ENCODE assay signal across 21 cellular contexts in genomic region chr1:45282346-45282745, GRCh38.
"Had no signal": no experiment of that assay in that cellular context is flagged by ENCODE, and none has a peak within 500 bp of the region (broad histone marks: within the 10 kb centered on the region; RNA-seq: fewer than 3 reads in every experiment).

No MANE protein-coding gene starts in this region.

- DNase-seq: activated CD4-positive, alpha-beta memory T cell treated with anti-CD3 and anti-CD28 coated beads for 36 hours; activated CD4-positive, alpha-beta T cell treated with anti-CD3 and anti-CD28 coated beads for 48 hours; activated gamma-delta T cell treated with Interleukin-2 at 50 U/mL for 16 hours; effector CD4-positive, alpha-beta T cell; erythroblast; gastrocnemius medialis; hippocampal formation; kidney glomerular epithelial cell; left lung; mammary epithelial cell; natural killer cell; retina; spleen; stimulated activated CD4-positive, alpha-beta T cell treated with anti-CD3 and anti-CD28 coated beads, Interleukin-4, amount 100 ng/mL, for 24 hours; stimulated activated naive CD8-positive, alpha-beta T cell treated with anti-CD3 and anti-CD28 coated beads, Interleukin-15, Interleukin-2, amounts not matched to agents 100 U/mL and 50 U/mL, for 24 hours; SW 1271; upper lobe of left lung had no signal

- H3K9me3 Mint-ChIP-seq: activated CD4-positive, alpha-beta memory T cell treated with anti-CD3 and anti-CD28 coated beads for 36 hours; activated naive CD4-positive, alpha-beta T cell treated with anti-CD3 and anti-CD28 coated beads, Interleukin-2, amount 50 U/mL, for 24 hours; activated T-helper 1 cell treated with anti-CD3 and anti-CD28 coated beads, Interleukin-12 subunit alpha, Interleukin-12 subunit beta, Interleukin-2, Interleukin-4 antibody, amounts not matched to agents 30 ng/mL and 10 ng/mL and 1 ng/mL, durations not matched to agents 14 hours and 24 hours and 36 hours; natural killer cell had no signal

- H3K36me3 Mint-ChIP-seq: activated CD4-positive, alpha-beta memory T cell treated with anti-CD3 and anti-CD28 coated beads for 36 hours; mesothelial cell of epicardium; natural killer cell had no signal

- H3K27ac Mint-ChIP-seq: activated CD4-positive, alpha-beta memory T cell treated with anti-CD3 and anti-CD28 coated beads for 36 hours; activated T-helper 1 cell treated with anti-CD3 and anti-CD28 coated beads, Interleukin-12 subunit alpha, Interleukin-12 subunit beta, Interleukin-2, Interleukin-4 antibody, amounts not matched to agents 30 ng/mL and 10 ng/mL and 1 ng/mL, durations not matched to agents 14 hours and 24 hours and 36 hours; mesothelial cell of epicardium; natural killer cell; progenitor cell of endocrine pancreas had no signal

- H3K4me3 Mint-ChIP-seq: activated CD4-positive, alpha-beta memory T cell treated with anti-CD3 and anti-CD28 coated beads for 36 hours; activated naive CD4-positive, alpha-beta T cell treated with anti-CD3 and anti-CD28 coated beads, Interleukin-2, amount 50 U/mL, for 24 hours; activated T-helper 1 cell treated with anti-CD3 and anti-CD28 coated beads, Interleukin-12 subunit alpha, Interleukin-12 subunit beta, Interleukin-2, Interleukin-4 antibody, amounts not matched to agents 30 ng/mL and 10 ng/mL and 1 ng/mL, durations not matched to agents 14 hours and 24 hours and 36 hours; mesothelial cell of epicardium; natural killer cell had no signal

- H3K27me3 Mint-ChIP-seq: activated naive CD4-positive, alpha-beta T cell treated with anti-CD3 and anti-CD28 coated beads, Interleukin-2, amount 50 U/mL, for 24 hours; progenitor cell of endocrine pancreas had no signal

- H3K4me1 Mint-ChIP-seq: activated naive CD4-positive, alpha-beta T cell treated with anti-CD3 and anti-CD28 coated beads, Interleukin-2, amount 50 U/mL, for 24 hours; mesothelial cell of epicardium; natural killer cell had no signal
